ENCODE assay signal across 1 cellular context in genomic region chr11:69011624-69012091, GRCh38.
TF ChIP-seq lines count a peak whose summit lies in the region.

No MANE protein-coding gene starts in this region.

TF ChIP-seq in IMR-90, 13 proteins besides CTCF, POLR2A, EP300 and RAD21:
- TF ChIP-seq MAFK (IDR thresholded peaks at IDR 0.05; ENCODE audit: low read depth, low read length) = no peak
- no peak for TF ChIP-seq CHD1 (IDR thresholded peaks at IDR 0.05; ENCODE audit: low read depth, low read length)
- TF ChIP-seq RFX5 (IDR thresholded peaks at IDR 0.05; ENCODE audit: low read depth, low read length) = no peak
- TF ChIP-seq BHLHE40 (IDR thresholded peaks at IDR 0.05; ENCODE audit: low read depth, low read length) = no peak
- no peak for TF ChIP-seq NFE2L2 (IDR thresholded peaks at IDR 0.05; ENCODE audit: low read depth, low read length)
- TF ChIP-seq FOS (IDR thresholded peaks at IDR 0.05; ENCODE audit: low read depth, low read length) = no peak
- TF ChIP-seq SMC3 (IDR thresholded peaks at IDR 0.05; ENCODE audit: low read depth, low read length) = no peak
- no peak for TF ChIP-seq USF2 (IDR thresholded peaks at IDR 0.05; ENCODE audit: low read depth, low read length)
- TF ChIP-seq MXI1 (IDR thresholded peaks at IDR 0.05; ENCODE audit: borderline replicate concordance, low read depth, low read length) = no peak
